In the genomic region with DNA sequence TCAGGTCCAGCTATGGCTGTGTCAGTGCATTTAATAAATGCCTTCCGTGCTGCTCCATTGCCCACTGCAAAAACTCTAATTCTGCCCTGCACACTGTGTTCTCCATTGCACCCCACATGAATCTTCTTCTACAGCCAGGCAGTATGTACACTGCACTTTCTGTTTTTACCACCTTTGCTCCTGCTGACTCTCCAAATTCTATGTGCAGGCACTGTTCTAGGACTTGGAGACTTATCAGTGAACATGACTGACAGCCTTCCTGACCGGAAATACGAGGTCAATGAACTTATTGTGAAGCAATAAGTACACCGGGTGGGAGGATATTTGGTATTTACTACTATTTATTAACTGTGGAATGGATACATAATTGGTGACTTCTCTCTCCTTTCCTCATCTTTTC, we compare ENCODE assay signal across 5 cellular contexts. TPM values are rescaled to one million over a fixed set of nuclear protein-coding genes. Genes with fewer than 3 reads are reported as not detected.
"Had no signal": no experiment of that assay in that cellular context is flagged by ENCODE, and none has a peak within 500 bp of the region (broad histone marks: within the 10 kb centered on the region; RNA-seq: fewer than 3 reads in every experiment).

No MANE protein-coding gene starts in this region.

RNA-seq across cellular contexts. Expression of a gene that starts 33.3 kb away (rescaled TPM):
- total RNA-seq: GM23338, H1, H9, HT-29, IMR-90 had no signal
- polyA plus RNA-seq: GM23338, H1, IMR-90 had no signal

RNA-seq across cellular contexts. Expression of a gene that starts 48.1 kb away (rescaled TPM):
- total RNA-seq: GM23338, H1, H9, HT-29, IMR-90 had no signal
- polyA plus RNA-seq: GM23338, H1, IMR-90 had no signal

RNA-seq across cellular contexts. Expression of a gene that starts 58.5 kb away (rescaled TPM):
- total RNA-seq: GM23338, H9 had no signal
- polyA plus RNA-seq: GM23338 had no signal
